19 cellular contexts compared by ENCODE assay signal in the genomic region with DNA sequence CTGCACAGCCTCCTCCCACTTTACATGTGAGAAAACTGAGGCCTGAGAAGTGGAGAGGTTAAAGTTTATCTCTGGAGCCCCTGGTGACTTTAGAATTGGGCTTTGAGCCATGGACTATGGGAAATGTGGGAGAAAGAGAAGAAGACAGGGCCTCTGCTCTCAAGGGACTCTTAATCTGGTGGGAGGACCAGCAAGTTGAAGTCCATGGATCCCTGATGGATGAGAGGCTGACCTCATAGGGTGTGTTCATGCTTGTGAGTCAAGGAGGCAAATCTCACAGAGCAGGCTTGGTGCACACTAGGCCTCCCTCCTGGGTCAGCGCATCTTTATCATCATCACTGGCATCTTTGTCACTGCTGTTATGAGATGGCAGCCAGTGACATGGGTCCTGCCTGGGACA.
"Had no signal": no experiment of that assay in that cellular context is flagged by ENCODE, and none has a peak within 500 bp of the region (broad histone marks: within the 10 kb centered on the region; RNA-seq: fewer than 3 reads in every experiment).

No MANE protein-coding gene starts in this region.

- H3K4me3 ChIP-seq: gastrocnemius medialis, heart left ventricle, neural progenitor cell, prostate gland, right atrium auricular region, skin epidermis had no signal

- H2AFZ ChIP-seq: neural progenitor cell had no signal

- DNase-seq: activated CD4-positive, alpha-beta T cell treated with anti-CD3 and anti-CD28 coated beads, Interleukin-2, amount 50 U/mL, for 48 hours; amygdala; dermis blood vessel endothelial cell; effector memory CD4-positive, alpha-beta T cell; gastrocnemius medialis; immature natural killer cell; kidney glomerular epithelial cell; mesenchymal stem cell; naive thymus-derived CD4-positive, alpha-beta T cell; stimulated activated naive CD8-positive, alpha-beta T cell treated with anti-CD3 and anti-CD28 coated beads, Interleukin-15, Interleukin-2, amounts not matched to agents 100 U/mL and 50 U/mL, for 24 hours; substantia nigra; T-helper 17 cell; trophoblast cell; WERI-Rb-1 had no signal

- H3K9me3 ChIP-seq: gastrocnemius medialis, heart left ventricle, prostate gland, right atrium auricular region had no signal

- H3K4me1 ChIP-seq: gastrocnemius medialis, heart left ventricle, neural progenitor cell, prostate gland, right atrium auricular region had no signal

- ATAC-seq: gastrocnemius medialis; heart left ventricle; naive thymus-derived CD4-positive, alpha-beta T cell; stimulated activated naive CD8-positive, alpha-beta T cell treated with anti-CD3 and anti-CD28 coated beads, Interleukin-15, Interleukin-2, amounts not matched to agents 100 U/mL and 50 U/mL, for 24 hours; T-helper 17 cell had no signal

- H3K27me3 ChIP-seq: gastrocnemius medialis, heart left ventricle, neural progenitor cell, right atrium auricular region had no signal

- H3K4me2 ChIP-seq: neural progenitor cell had no signal

- H3K9ac ChIP-seq: neural progenitor cell had no signal

- H3K27ac ChIP-seq: gastrocnemius medialis, heart left ventricle, neural progenitor cell, prostate gland, right atrium auricular region, skin epidermis, WERI-Rb-1 had no signal

- H3K36me3 ChIP-seq: gastrocnemius medialis, heart left ventricle, neural progenitor cell, prostate gland, right atrium auricular region had no signal
